Comparison of ENCODE assay signal across 3 cellular contexts in genomic region chr20:33846291-33846916, GRCh38.
A peak's percentile ranks its signal among the peaks of the same experiment; 100 is the strongest.
TF ChIP-seq lines count a peak whose summit lies in the region.

No MANE protein-coding gene starts in this region.

TF ChIP-seq in HEK293, 187 proteins besides CTCF, POLR2A, EP300 and RAD21:
- no peak for TF ChIP-seq ZNF19 (tag by site-specific recombination; IDR thresholded peaks at IDR 0.05; ENCODE audit: low read depth)
- no peak for TF ChIP-seq ZNF23 (tag by site-specific recombination; IDR thresholded peaks at IDR 0.05; ENCODE audit: borderline replicate concordance)
- peak; percentile 72 for TF ChIP-seq ZIC2 (tag by site-specific recombination; IDR thresholded peaks at IDR 0.05)
- 0 out of 2 replicates have a peak, but pooled peaks have one; percentile 9 for TF ChIP-seq GLIS1 (tag by site-specific recombination; IDR thresholded peaks at IDR 0.05)
- TF ChIP-seq, protein P1, sequence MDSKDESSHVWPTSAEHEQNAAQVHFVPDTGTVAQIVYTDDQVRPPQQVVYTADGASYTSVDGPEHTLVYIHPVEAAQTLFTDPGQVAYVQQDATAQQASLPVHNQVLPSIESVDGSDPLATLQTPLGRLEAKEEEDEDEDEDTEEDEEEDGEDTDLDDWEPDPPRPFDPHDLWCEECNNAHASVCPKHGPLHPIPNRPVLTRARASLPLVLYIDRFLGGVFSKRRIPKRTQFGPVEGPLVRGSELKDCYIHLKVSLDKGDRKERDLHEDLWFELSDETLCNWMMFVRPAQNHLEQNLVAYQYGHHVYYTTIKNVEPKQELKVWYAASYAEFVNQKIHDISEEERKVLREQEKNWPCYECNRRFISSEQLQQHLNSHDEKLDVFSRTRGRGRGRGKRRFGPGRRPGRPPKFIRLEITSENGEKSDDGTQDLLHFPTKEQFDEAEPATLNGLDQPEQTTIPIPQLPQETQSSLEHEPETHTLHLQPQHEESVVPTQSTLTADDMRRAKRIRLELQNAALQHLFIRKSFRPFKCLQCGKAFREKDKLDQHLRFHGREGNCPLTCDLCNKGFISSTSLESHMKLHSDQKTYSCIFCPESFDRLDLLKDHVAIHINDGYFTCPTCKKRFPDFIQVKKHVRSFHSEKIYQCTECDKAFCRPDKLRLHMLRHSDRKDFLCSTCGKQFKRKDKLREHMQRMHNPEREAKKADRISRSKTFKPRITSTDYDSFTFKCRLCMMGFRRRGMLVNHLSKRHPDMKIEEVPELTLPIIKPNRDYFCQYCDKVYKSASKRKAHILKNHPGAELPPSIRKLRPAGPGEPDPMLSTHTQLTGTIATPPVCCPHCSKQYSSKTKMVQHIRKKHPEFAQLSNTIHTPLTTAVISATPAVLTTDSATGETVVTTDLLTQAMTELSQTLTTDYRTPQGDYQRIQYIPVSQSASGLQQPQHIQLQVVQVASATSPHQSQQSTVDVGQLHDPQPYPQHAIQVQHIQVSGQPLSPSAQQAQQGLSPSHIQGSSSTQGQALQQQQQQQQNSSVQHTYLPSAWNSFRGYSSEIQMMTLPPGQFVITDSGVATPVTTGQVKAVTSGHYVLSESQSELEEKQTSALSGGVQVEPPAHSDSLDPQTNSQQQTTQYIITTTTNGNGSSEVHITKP (tag by site-specific recombination; IDR thresholded peaks at IDR 0.05), result peak; percentile 49
- TF ChIP-seq ZNF600 (tag by site-specific recombination; IDR thresholded peaks at IDR 0.05), result peak; percentile 81
- TF ChIP-seq ZNF423 (tag by site-specific recombination; IDR thresholded peaks at IDR 0.05), result no peak

TF ChIP-seq in GM12878, 131 proteins besides CTCF, POLR2A, EP300 and RAD21:
- TF ChIP-seq PAX8 (IDR thresholded peaks at IDR 0.05) (no peak), KLF5 (IDR thresholded peaks at IDR 0.05; ENCODE audit: partially characterized antibody) (no peak), MTA2 (IDR thresholded peaks at IDR 0.05; ENCODE audit: low read depth) (no peak), SREBF2 (IDR thresholded peaks at IDR 0.05; ENCODE audit: low read length) (no peak), NBN (IDR thresholded peaks at IDR 0.05) (no peak), TAF1 (IDR thresholded peaks at IDR 0.05; ENCODE audit: borderline replicate concordance, low read depth, low read length) (no peak)
- TF ChIP-seq, protein P2, sequence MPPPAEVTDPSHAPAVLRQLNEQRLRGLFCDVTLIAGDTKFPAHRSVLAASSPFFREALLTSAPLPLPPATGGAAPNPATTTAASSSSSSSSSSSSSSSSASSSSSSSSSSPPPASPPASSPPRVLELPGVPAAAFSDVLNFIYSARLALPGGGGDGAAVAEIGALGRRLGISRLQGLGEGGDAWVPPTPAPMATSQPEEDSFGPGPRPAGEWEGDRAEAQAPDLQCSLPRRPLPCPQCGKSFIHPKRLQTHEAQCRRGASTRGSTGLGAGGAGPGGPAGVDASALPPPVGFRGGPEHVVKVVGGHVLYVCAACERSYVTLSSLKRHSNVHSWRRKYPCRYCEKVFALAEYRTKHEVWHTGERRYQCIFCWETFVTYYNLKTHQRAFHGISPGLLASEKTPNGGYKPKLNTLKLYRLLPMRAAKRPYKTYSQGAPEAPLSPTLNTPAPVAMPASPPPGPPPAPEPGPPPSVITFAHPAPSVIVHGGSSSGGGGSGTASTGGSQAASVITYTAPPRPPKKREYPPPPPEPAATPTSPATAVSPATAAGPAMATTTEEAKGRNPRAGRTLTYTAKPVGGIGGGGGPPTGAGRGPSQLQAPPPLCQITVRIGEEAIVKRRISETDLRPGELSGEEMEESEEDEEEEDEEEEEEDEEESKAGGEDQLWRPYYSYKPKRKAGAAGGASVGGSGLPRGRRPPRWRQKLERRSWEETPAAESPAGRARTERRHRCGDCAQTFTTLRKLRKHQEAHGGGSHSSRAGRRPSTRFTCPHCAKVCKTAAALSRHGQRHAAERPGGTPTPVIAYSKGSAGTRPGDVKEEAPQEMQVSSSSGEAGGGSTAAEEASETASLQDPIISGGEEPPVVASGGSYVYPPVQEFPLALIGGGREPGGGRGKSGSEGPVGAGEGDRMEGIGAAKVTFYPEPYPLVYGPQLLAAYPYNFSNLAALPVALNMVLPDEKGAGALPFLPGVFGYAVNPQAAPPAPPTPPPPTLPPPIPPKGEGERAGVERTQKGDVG (CRISPR knock-in tag; IDR thresholded peaks at IDR 0.05), result no peak

TF ChIP-seq in SK-N-SH, 30 proteins besides CTCF, POLR2A, EP300 and RAD21:
- TF ChIP-seq NRF1 (IDR thresholded peaks at IDR 0.05; ENCODE audit: low read depth, low read length) (no peak), GABPA (IDR thresholded peaks at IDR 0.05; ENCODE audit: low read depth) (no peak), RFX5 (IDR thresholded peaks at IDR 0.05; ENCODE audit: low read length) (no peak), YY1 (IDR thresholded peaks at IDR 0.05; ENCODE audit: low read depth) (no peak), EZH2phosphoT487 (IDR thresholded peaks at IDR 0.05; ENCODE audit: borderline replicate concordance, low read depth) (no peak), POLR2AphosphoS5 (IDR thresholded peaks at IDR 0.05; ENCODE audit: low read depth, low read length) (no peak)
- TF ChIP-seq, protein P3, sequence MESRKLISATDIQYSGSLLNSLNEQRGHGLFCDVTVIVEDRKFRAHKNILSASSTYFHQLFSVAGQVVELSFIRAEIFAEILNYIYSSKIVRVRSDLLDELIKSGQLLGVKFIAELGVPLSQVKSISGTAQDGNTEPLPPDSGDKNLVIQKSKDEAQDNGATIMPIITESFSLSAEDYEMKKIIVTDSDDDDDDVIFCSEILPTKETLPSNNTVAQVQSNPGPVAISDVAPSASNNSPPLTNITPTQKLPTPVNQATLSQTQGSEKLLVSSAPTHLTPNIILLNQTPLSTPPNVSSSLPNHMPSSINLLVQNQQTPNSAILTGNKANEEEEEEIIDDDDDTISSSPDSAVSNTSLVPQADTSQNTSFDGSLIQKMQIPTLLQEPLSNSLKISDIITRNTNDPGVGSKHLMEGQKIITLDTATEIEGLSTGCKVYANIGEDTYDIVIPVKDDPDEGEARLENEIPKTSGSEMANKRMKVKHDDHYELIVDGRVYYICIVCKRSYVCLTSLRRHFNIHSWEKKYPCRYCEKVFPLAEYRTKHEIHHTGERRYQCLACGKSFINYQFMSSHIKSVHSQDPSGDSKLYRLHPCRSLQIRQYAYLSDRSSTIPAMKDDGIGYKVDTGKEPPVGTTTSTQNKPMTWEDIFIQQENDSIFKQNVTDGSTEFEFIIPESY (IDR thresholded peaks at IDR 0.05; ENCODE audit: borderline replicate concordance, low read depth), result no peak
- TF ChIP-seq, protein P4, sequence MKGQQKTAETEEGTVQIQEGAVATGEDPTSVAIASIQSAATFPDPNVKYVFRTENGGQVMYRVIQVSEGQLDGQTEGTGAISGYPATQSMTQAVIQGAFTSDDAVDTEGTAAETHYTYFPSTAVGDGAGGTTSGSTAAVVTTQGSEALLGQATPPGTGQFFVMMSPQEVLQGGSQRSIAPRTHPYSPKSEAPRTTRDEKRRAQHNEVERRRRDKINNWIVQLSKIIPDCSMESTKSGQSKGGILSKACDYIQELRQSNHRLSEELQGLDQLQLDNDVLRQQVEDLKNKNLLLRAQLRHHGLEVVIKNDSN (IDR thresholded peaks at IDR 0.05; ENCODE audit: borderline replicate concordance, low read depth), result no peak
- TF ChIP-seq, protein P5, sequence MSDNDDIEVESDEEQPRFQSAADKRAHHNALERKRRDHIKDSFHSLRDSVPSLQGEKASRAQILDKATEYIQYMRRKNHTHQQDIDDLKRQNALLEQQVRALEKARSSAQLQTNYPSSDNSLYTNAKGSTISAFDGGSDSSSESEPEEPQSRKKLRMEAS (IDR thresholded peaks at IDR 0.05; ENCODE audit: low read depth), result no peak
